Comparison of ENCODE assay signal across 1 cellular context in the genomic region with DNA sequence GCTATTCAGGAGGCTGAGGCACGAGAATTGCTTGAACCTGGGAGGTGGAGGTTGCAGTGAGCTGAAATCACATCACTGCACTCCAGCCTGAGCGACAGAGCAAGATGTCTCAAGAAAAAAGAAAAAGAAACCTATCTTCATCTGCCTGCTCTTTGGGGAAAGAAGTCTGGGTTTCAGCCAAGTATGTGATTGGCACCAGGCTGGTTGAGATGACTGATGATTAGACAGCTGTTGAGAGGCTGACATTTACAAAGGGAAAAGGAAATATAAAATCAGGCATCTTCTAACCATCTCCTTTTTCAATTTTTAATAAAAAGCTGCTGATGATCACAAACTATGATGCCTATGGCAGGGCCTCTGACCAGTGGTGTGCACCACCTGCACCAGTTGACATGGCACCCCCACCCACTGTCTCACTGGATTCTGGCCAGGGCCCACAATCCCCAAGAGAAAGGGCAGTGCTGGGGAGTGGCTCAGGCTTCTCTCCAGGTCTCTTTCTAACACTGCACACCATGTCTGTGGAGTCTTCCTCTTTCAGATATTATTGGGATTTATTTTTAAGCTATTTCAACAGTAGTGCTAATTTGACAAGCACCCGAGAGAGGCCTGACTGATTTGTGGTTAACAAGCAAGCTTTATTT.
TF ChIP-seq lines count a peak whose summit lies in the region.

No MANE protein-coding gene starts in this region.

TF ChIP-seq in neural cell, 6 proteins besides CTCF, POLR2A, EP300 and RAD21:
- TF ChIP-seq EZH2 (IDR thresholded peaks at IDR 0.05; ENCODE audit: borderline replicate concordance, insufficient read depth, low read length, poor library complexity, severe bottlenecking) (no peak), SMC3 (conservative IDR thresholded peaks at IDR 0.05; ENCODE audit: poor library complexity) (no peak), MXI1 (conservative IDR thresholded peaks at IDR 0.05; ENCODE audit: poor library complexity, severe bottlenecking) (no peak), TAF1 (IDR thresholded peaks at IDR 0.05; ENCODE audit: low read depth) (no peak), POLR2AphosphoS5 (IDR thresholded peaks at IDR 0.05) (no peak)
- TF ChIP-seq, protein P1, sequence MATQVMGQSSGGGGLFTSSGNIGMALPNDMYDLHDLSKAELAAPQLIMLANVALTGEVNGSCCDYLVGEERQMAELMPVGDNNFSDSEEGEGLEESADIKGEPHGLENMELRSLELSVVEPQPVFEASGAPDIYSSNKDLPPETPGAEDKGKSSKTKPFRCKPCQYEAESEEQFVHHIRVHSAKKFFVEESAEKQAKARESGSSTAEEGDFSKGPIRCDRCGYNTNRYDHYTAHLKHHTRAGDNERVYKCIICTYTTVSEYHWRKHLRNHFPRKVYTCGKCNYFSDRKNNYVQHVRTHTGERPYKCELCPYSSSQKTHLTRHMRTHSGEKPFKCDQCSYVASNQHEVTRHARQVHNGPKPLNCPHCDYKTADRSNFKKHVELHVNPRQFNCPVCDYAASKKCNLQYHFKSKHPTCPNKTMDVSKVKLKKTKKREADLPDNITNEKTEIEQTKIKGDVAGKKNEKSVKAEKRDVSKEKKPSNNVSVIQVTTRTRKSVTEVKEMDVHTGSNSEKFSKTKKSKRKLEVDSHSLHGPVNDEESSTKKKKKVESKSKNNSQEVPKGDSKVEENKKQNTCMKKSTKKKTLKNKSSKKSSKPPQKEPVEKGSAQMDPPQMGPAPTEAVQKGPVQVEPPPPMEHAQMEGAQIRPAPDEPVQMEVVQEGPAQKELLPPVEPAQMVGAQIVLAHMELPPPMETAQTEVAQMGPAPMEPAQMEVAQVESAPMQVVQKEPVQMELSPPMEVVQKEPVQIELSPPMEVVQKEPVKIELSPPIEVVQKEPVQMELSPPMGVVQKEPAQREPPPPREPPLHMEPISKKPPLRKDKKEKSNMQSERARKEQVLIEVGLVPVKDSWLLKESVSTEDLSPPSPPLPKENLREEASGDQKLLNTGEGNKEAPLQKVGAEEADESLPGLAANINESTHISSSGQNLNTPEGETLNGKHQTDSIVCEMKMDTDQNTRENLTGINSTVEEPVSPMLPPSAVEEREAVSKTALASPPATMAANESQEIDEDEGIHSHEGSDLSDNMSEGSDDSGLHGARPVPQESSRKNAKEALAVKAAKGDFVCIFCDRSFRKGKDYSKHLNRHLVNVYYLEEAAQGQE (IDR thresholded peaks at IDR 0.05; ENCODE audit: borderline replicate concordance): no peak
